Comparison of ENCODE assay signal across 1 cellular context in genomic region chr19:6464070-6464873, GRCh38.
TF ChIP-seq lines count a peak whose summit lies in the region.

Gene CRB3, plus strand, starts transcription at chr19:6464271. Its CDS starts 431 bp downstream, at chr19:6464702.

TF ChIP-seq in HepG2, 621 proteins besides CTCF, POLR2A, EP300 and RAD21 (continued from another document and continues in another):
- TF ChIP-seq ZNF407 (CRISPR knock-in tag; IDR thresholded peaks at IDR 0.05; ENCODE audit: not compliant biosample characterization) (peak; percentile 61), GATAD1 (CRISPR knock-in tag; IDR thresholded peaks at IDR 0.05) (no peak), SP4 (CRISPR knock-in tag; IDR thresholded peaks at IDR 0.05) (peak; percentile 75; the same call in 1 of the 2 replicates), BHLHE40 (IDR thresholded peaks at IDR 0.05; ENCODE audit: low read length) (peak; percentile 86), ELF4 (CRISPR knock-in tag; IDR thresholded peaks at IDR 0.05; ENCODE audit: borderline replicate concordance) (0 out of 2 replicates have a peak, but pooled peaks have one; percentile 52), TBP (CRISPR knock-in tag; IDR thresholded peaks at IDR 0.05) (no peak), ZBTB21 (CRISPR knock-in tag; IDR thresholded peaks at IDR 0.05) (no peak), ZNF333 (CRISPR knock-in tag; IDR thresholded peaks at IDR 0.05; ENCODE audit: borderline replicate concordance) (0 out of 2 replicates have a peak, but pooled peaks have one; percentile 18), GLI4 (CRISPR knock-in tag; IDR thresholded peaks at IDR 0.05; ENCODE audit: borderline replicate concordance) (0 out of 2 replicates have a peak, but pooled peaks have one; percentile 36), ZBTB7B (CRISPR knock-in tag; IDR thresholded peaks at IDR 0.05) (peak; percentile 50; the same call in 1 of the 2 replicates), ZNF207 (IDR thresholded peaks at IDR 0.05; ENCODE audit: borderline replicate concordance) (no peak), ELF1 (CRISPR knock-in tag; IDR thresholded peaks at IDR 0.05) (peak; percentile 97), ARID4A (CRISPR knock-in tag; IDR thresholded peaks at IDR 0.05; ENCODE audit: borderline replicate concordance) (peak; percentile 75; the same call in 1 of the 2 replicates), BATF2 (CRISPR knock-in tag; IDR thresholded peaks at IDR 0.05) (no peak), ZNF224 (CRISPR knock-in tag; IDR thresholded peaks at IDR 0.05) (peak; percentile 77; the same call in 1 of the 2 replicates), GABPA (IDR thresholded peaks at IDR 0.05; ENCODE audit: low read depth, low read length) (peak; percentile 47), GABPA (CRISPR knock-in tag; IDR thresholded peaks at IDR 0.05; ENCODE audit: low read depth) (peak; percentile 79), ZNF543 (CRISPR knock-in tag; IDR thresholded peaks at IDR 0.05) (no peak), ZZZ3 (CRISPR knock-in tag; IDR thresholded peaks at IDR 0.05; ENCODE audit: borderline replicate concordance) (no peak), SALL2 (CRISPR knock-in tag; IDR thresholded peaks at IDR 0.05) (peak; percentile 60; the same call in 1 of the 2 replicates), TOE1 (CRISPR knock-in tag; IDR thresholded peaks at IDR 0.05) (no peak), HNF1A (IDR thresholded peaks at IDR 0.05; ENCODE audit: low read depth) (peak; percentile 88), HNF1A (CRISPR knock-in tag; IDR thresholded peaks at IDR 0.05; ENCODE audit: borderline replicate concordance) (peak; percentile 96), ZKSCAN5 (CRISPR knock-in tag; IDR thresholded peaks at IDR 0.05) (no peak), SMAD9 (CRISPR knock-in tag; IDR thresholded peaks at IDR 0.05) (no peak), PRDM4 (CRISPR knock-in tag; IDR thresholded peaks at IDR 0.05; ENCODE audit: borderline replicate concordance) (no peak), HOXD1 (CRISPR knock-in tag; IDR thresholded peaks at IDR 0.05) (0 out of 2 replicates have a peak, but pooled peaks have one; percentile 31), ZNF598 (CRISPR knock-in tag; IDR thresholded peaks at IDR 0.05; ENCODE audit: borderline replicate concordance) (peak; percentile 69; the same call in 1 of the 2 replicates), ZNF782 (CRISPR knock-in tag; IDR thresholded peaks at IDR 0.05; ENCODE audit: borderline replicate concordance) (no peak), FOXP4 (CRISPR knock-in tag; IDR thresholded peaks at IDR 0.05) (0 out of 2 replicates have a peak, but pooled peaks have one; percentile 28), ZNF777 (CRISPR knock-in tag; IDR thresholded peaks at IDR 0.05) (peak; percentile 99), TOPORS (CRISPR knock-in tag; IDR thresholded peaks at IDR 0.05) (0 out of 2 replicates have a peak, but pooled peaks have one; percentile 25), ZNF276 (CRISPR knock-in tag; IDR thresholded peaks at IDR 0.05; ENCODE audit: low read depth) (peak; percentile 78; the same call in 1 of the 2 replicates)
